Comparison of ENCODE assay signal across 17 cellular contexts in genomic region chr1:10767282-10767681, GRCh38. TPM values are rescaled to one million over a fixed set of nuclear protein-coding genes. Genes with fewer than 3 reads are reported as not detected.
A peak's percentile ranks its signal among the peaks of the same experiment; 100 is the strongest.
DNase-seq lines count a peak whose midpoint lies in the region; ATAC-seq and TF ChIP-seq lines count a peak whose summit lies in the region.
"Had no signal": no experiment of that assay in that cellular context is flagged by ENCODE, and none has a peak within 500 bp of the region (broad histone marks: within the 10 kb centered on the region; RNA-seq: fewer than 3 reads in every experiment).

No MANE protein-coding gene starts in this region.

- H3K36me3 ChIP-seq in left ventricle myocardium inferior (no peaks in the 10 kb centered on the region), neuronal stem cell (replicated peaks in 1 of 2; ENCODE audit: control insufficient read depth in 2 of 2, insufficient read depth in 2 of 2, low read length in 2 of 2) (no peaks in the 10 kb centered on the region)
- H3K36me3 ChIP-seq: HAP-1 had no signal

- no peak overlapping the region for H4K8ac ChIP-seq in neuronal stem cell (ENCODE audit: low read depth, low read length)

- no peaks in the 10 kb centered on the region for H3K4me1 Mint-ChIP-seq in activated CD8-positive, alpha-beta T cell treated with anti-CD3 and anti-CD28 coated beads for 36 hours (ENCODE audit: low read depth)
- H3K4me1 Mint-ChIP-seq: CD4-positive, CD25-positive, alpha-beta regulatory T cell had no signal

- no peak overlapping the region for H2BK15ac ChIP-seq in neuronal stem cell (ENCODE audit: low read length)

- no peak overlapping the region for H2BK5ac ChIP-seq in neuronal stem cell (ENCODE audit: low read length)

- H3K27me3 ChIP-seq in left ventricle myocardium inferior (ENCODE audit: low read depth) (no peaks in the 10 kb centered on the region), neuronal stem cell (ENCODE audit: control insufficient read depth in 3 of 3, insufficient read depth in 3 of 3, low read depth in 1 of 3, low read length in 3 of 3) (peaks cover 0 to 25% (median 0%) of the 10 kb centered on the region in 3 experiments)

- H2BK120ac ChIP-seq in neuronal stem cell (ENCODE audit: low read depth, low read length): no peak overlapping the region

- no peak overlapping the region for H3K14ac ChIP-seq in neuronal stem cell (ENCODE audit: low read length)

- no peak overlapping the region for H3K4me3 ChIP-seq in left ventricle myocardium inferior
- no peak overlapping the region for H3K4me3 ChIP-seq in neuronal stem cell (ENCODE audit: low read length in 2 of 2)
- H3K4me3 ChIP-seq: HAP-1 had no signal

- intact Hi-C loops in left ventricle myocardium inferior (cut with micrococcal nuclease): no loop called here
- intact Hi-C loops in left ventricle myocardium superior (cut with micrococcal nuclease): no loop called here
- intact Hi-C loops in activated CD8-positive, alpha-beta T cell treated with anti-CD3 and anti-CD28 coated beads for 36 hours (cut with micrococcal nuclease): no loop called here

- no peak for DNase-seq in left ventricle myocardium inferior
- DNase-seq in left ventricle myocardium superior: no peak
- no peak for DNase-seq in RWPE1 (ENCODE audit: low spot score)
- DNase-seq in neuronal stem cell (ENCODE audit: low spot score): no peak
- no peak for DNase-seq in activated CD8-positive, alpha-beta T cell treated with anti-CD3 and anti-CD28 coated beads for 36 hours
- no peak for DNase-seq in hippocampal formation (lab: John Stamatoyannopoulos, UW)
- DNase-seq in NCI-H226: no peak
- DNase-seq: Calu3; CD4-positive, CD25-positive, alpha-beta regulatory T cell; DMS53; NCI-H1092; NCI-H146; NCI-H2107; NCI-H774; SHP77 had no signal

- H3K4me1 ChIP-seq in left ventricle myocardium inferior (peaks cover 72% of the 10 kb centered on the region), neuronal stem cell (ENCODE audit: control insufficient read depth in 2 of 2, insufficient read depth in 1 of 2, low read depth in 1 of 2, low read length in 2 of 2) (peaks cover 0 to 16% of the 10 kb centered on the region in 2 donors)
- H3K4me1 ChIP-seq: HAP-1 had no signal

- H3K79me1 ChIP-seq in neuronal stem cell (ENCODE audit: low read depth, low read length): peaks cover 3% of the 10 kb centered on the region

- H2AFZ ChIP-seq in neuronal stem cell (ENCODE audit: low read length): no peak overlapping the region

- H3K27me3 Mint-ChIP-seq in activated CD8-positive, alpha-beta T cell treated with anti-CD3 and anti-CD28 coated beads for 36 hours: no peaks in the 10 kb centered on the region

- no peak overlapping the region for H3K9ac ChIP-seq in neuronal stem cell (ENCODE audit: low read depth, low read length, poor library complexity)

- H3K27ac ChIP-seq in left ventricle myocardium inferior (replicated peaks) (peak overlapping the region; percentile 83), RWPE1 (peak overlapping the region; percentile 10; the same call in 1 of the 2 replicates), neuronal stem cell (replicated peaks; ENCODE audit: low read length) (no peak overlapping the region)

- no peak for ATAC-seq in left ventricle myocardium superior
- no peak for ATAC-seq in activated CD8-positive, alpha-beta T cell treated with anti-CD3 and anti-CD28 coated beads for 36 hours
- ATAC-seq: SK-N-SH treated with all-trans-retinoic acid at 6 μM for 48 hours had no signal

- H3K4me2 ChIP-seq in neuronal stem cell (ENCODE audit: insufficient read depth, low read length, poor library complexity, severe bottlenecking): no peak overlapping the region

- no peak overlapping the region for H3K4ac ChIP-seq in neuronal stem cell (ENCODE audit: low read length)

- WGBS in neuronal stem cell (ENCODE audit: extremely low coverage in 2 of 2, insufficient read length in 2 of 2, insufficient replicate concordance in 1 of 2), 2 donors: no CpG with 5 or more reads among the region's 9 CpGs

- H3K9me3 ChIP-seq in left ventricle myocardium inferior (replicated peaks) (no peaks in the 10 kb centered on the region), neuronal stem cell (replicated peaks in 1 of 2; ENCODE audit: control insufficient read depth in 2 of 2, insufficient read depth in 1 of 2, low read depth in 1 of 2, low read length in 2 of 2) (no peaks in the 10 kb centered on the region)
- H3K9me3 ChIP-seq: HAP-1 had no signal

- no peak overlapping the region for H3K23ac ChIP-seq in neuronal stem cell (ENCODE audit: low read depth, low read length, poor library complexity)

- POLR2A ChIA-PET in RWPE1 (lab: Yijun Ruan, JAX; ENCODE audit: low non-redundant PET): no interaction called here
- POLR2A ChIA-PET in activated CD8-positive, alpha-beta T cell treated with anti-CD3 and anti-CD28 coated beads for 36 hours (lab: Charles Lee): no interaction called here

- H3K27ac Mint-ChIP-seq in activated CD8-positive, alpha-beta T cell treated with anti-CD3 and anti-CD28 coated beads for 36 hours: no peak overlapping the region
- H3K27ac Mint-ChIP-seq: CD4-positive, CD25-positive, alpha-beta regulatory T cell had no signal

- no peaks in the 10 kb centered on the region for H3K36me3 Mint-ChIP-seq in activated CD8-positive, alpha-beta T cell treated with anti-CD3 and anti-CD28 coated beads for 36 hours (ENCODE audit: low read depth)
- H3K36me3 Mint-ChIP-seq: CD4-positive, CD25-positive, alpha-beta regulatory T cell had no signal

- H2AK5ac ChIP-seq in neuronal stem cell (ENCODE audit: low read depth, low read length): no peak overlapping the region

- H3K9me3 Mint-ChIP-seq in activated CD8-positive, alpha-beta T cell treated with anti-CD3 and anti-CD28 coated beads for 36 hours: no peaks in the 10 kb centered on the region

- no peak overlapping the region for H4K91ac ChIP-seq in neuronal stem cell (ENCODE audit: low read depth, low read length, poor library complexity)

- H3K4me3 Mint-ChIP-seq in activated CD8-positive, alpha-beta T cell treated with anti-CD3 and anti-CD28 coated beads for 36 hours: no peak overlapping the region
- H3K4me3 Mint-ChIP-seq: CD4-positive, CD25-positive, alpha-beta regulatory T cell had no signal

- H2BK12ac ChIP-seq in neuronal stem cell (ENCODE audit: low read length): no peak overlapping the region

- TF ChIP-seq CTCF in left ventricle myocardium inferior (IDR thresholded peaks at IDR 0.05; ENCODE audit: borderline replicate concordance): no peak
- no peak for TF ChIP-seq CTCF in RWPE1 (conservative IDR thresholded peaks at IDR 0.05; ENCODE audit: low read depth)
- no peak for TF ChIP-seq CTCF in activated CD8-positive, alpha-beta T cell treated with anti-CD3 and anti-CD28 coated beads for 36 hours (IDR thresholded peaks at IDR 0.05)

- CTCF ChIA-PET in RWPE1 (lab: Yijun Ruan, JAX): interaction anchor here (0.7 kb wide), 1 partner anchor 20 kb away, joined by 4 read pairs; no protein-coding TSS in a partner anchor
- CTCF ChIA-PET in activated CD8-positive, alpha-beta T cell treated with anti-CD3 and anti-CD28 coated beads for 36 hours (lab: Charles Lee): no interaction called here

- peak overlapping the region; percentile 49 for H3K18ac ChIP-seq in neuronal stem cell (ENCODE audit: low read length)

RNA-seq across cellular contexts. Expression of gene CASZ1, which starts 29.2 kb away (rescaled TPM):
- total RNA-seq in left ventricle myocardium inferior (56.3 TPM), left ventricle myocardium superior (57.8 TPM)
- polyA plus RNA-seq in neuronal stem cell (2013, experiment 1 of 2): 12.5 TPM
- 13.3 TPM for polyA plus RNA-seq in neuronal stem cell (2013, experiment 2 of 2)
- total RNA-seq in activated CD8-positive, alpha-beta T cell treated with anti-CD3 and anti-CD28 coated beads for 36 hours: 1 to 10 TPM; 2.9 to 4.1 TPM

Comparison
In these comparisons a context has a peak if more than half of its experiments do, and no peak if none do; other contexts are left out.
1. RNA of gene CASZ1, which starts 29.2 kb away (total RNA-seq): 57.8 TPM in left ventricle myocardium superior (single experiment) and 56.3 TPM in left ventricle myocardium inferior (single experiment); 2.9 to 4.1 TPM in activated CD8-positive, alpha-beta T cell treated with anti-CD3 and anti-CD28 coated beads for 36 hours; every median in the first group is over 10 times any median in the second.